In the genomic region with DNA sequence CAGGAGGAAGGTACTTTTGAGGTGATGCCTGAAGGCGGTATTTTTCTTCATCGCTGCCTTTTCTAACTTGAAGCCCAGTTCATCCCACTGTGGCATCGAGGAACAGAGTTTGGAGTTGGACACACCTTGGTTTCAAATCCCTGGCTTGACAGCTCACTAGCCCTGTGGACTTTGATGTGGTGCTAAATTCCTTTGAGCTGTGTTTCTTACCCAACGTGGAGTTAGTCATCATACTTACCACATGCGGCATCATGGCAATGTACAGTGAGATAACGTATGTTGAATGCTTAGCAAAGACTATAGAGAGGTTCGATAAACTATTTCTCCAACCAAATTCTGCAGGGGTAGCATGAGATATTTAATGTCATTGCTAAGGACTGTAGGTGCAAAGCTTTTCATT, we compare ENCODE assay signal across 8 cellular contexts. TPM values are rescaled to one million over a fixed set of nuclear protein-coding genes. Genes with fewer than 3 reads are reported as not detected.
DNase-seq lines count a peak whose midpoint lies in the region; ATAC-seq, FAIRE-seq and TF ChIP-seq lines count a peak whose summit lies in the region.

No MANE protein-coding gene starts in this region.

- H3K9ac ChIP-seq in PC-3 (ENCODE audit: low read length) = peak overlapping the region; percentile 36

- 43 to 48% methylated on average over 7 of the region's 7 CpGs for WGBS in pancreas, 2 donors

- H3K9me2 ChIP-seq in PC-3 (replicated peaks; ENCODE audit: low read length) = no peaks in the 10 kb centered on the region

- TSS peak; percentile 3 for BruUV-seq in PC-3 (replicated peaks; lab: Mats Ljungman, UMichigan)

- H3K9me3 ChIP-seq in PC-3 (ENCODE audit: low read length) (no peaks in the 10 kb centered on the region), pancreas (no peaks in the 10 kb centered on the region)

- FAIRE-seq in pancreas (lab: Jason Lieb, UNC) = no peak

- H2AFZ ChIP-seq in PC-3 (ENCODE audit: low read length) = no peak overlapping the region

- peak overlapping the region; percentile 95 for H3K4me2 ChIP-seq in PC-3 (ENCODE audit: low read length)

- CTCF ChIA-PET in PC-3 (lab: Charles Lee) = interaction anchor here (0.6 to 1.0 kb wide), 3 partner anchors 10 to 57 kb away, joined by 3 to 4 read pairs (median 3); no protein-coding TSS in a partner anchor

- H3K79me2 ChIP-seq in PC-3 (ENCODE audit: low read length) = peaks cover 83% of the 10 kb centered on the region

- no peaks in the 10 kb centered on the region for H3K27me3 ChIP-seq in PC-3 (ENCODE audit: low read length)
- H3K27me3 ChIP-seq in pancreas = no peaks in the 10 kb centered on the region

- TF ChIP-seq CTCF in PC-3 (conservative IDR thresholded peaks at IDR 0.05; ENCODE audit: low read depth, low read length) = no peak
- TF ChIP-seq CTCF in epithelial cell of proximal tubule (conservative IDR thresholded peaks at IDR 0.05; ENCODE audit: low read depth, low read length) = no peak
- no peak for TF ChIP-seq CTCF in pancreas (IDR thresholded peaks at IDR 0.05)

- intact Hi-C loops in PC-3 (cut with micrococcal nuclease) (loop anchor here (1.0 kb wide), 1 partner anchor 13 kb away; no protein-coding TSS in a partner anchor), pancreas (cut with DNase I) (no loop called here)

- H3K4me1 ChIP-seq in PC-3 (ENCODE audit: insufficient read depth, low read length) (peaks cover 53% of the 10 kb centered on the region), pancreas (peaks cover 30 to 39% (median 30%) of the 10 kb centered on the region in 3 donors)

- H3K27ac ChIP-seq in PC-3 (ENCODE audit: low read length) (peak overlapping the region; percentile 74), pancreas (peak overlapping the region; percentile 36 to 94 (median 77))

- peaks cover 3% of the 10 kb centered on the region for H3F3A ChIP-seq in PC-3 (ENCODE audit: low read length, unreplicated experiment)

- ATAC-seq in PC-3 = peak; percentile 29
- no peak for ATAC-seq in pancreas

- H3K36me3 ChIP-seq in PC-3 (ENCODE audit: low read depth, low read length) (no peaks in the 10 kb centered on the region; the same call in 1 of the 2 replicates), pancreas (no peaks in the 10 kb centered on the region)

- POLR2A ChIA-PET in PC-3 (lab: Charles Lee; ENCODE audit: unreplicated experiment) = interaction anchor here (0.7 kb wide), 1 partner anchor 55 kb away, joined by 3 read pairs; no protein-coding TSS in a partner anchor

- H3K4me3 ChIP-seq in PC-3 (ENCODE audit: low read length) (peak overlapping the region; percentile 24; the same call in 1 of the 2 replicates), epithelial cell of proximal tubule (ENCODE audit: low read depth, low read length) (peak overlapping the region; percentile 14), pancreas (peak overlapping the region in 1 of 4 donors; percentile 22)

- DNase-seq in EL (peak; percentile 81), PC-3 (peak; percentile 91), epithelial cell of proximal tubule (ENCODE audit: low read depth) (peak; percentile 76), pancreas (peak in 1 of 6 donors; percentile 9), NCI-H187 (lab: John Stamatoyannopoulos, UW) (no peak), NCI-H69 (lab: John Stamatoyannopoulos, UW) (no peak), epidermal melanocyte (ENCODE audit: insufficient read length, low spot score) (no peak), GDM1 (lab: John Stamatoyannopoulos, UW) (no peak)

- H4K20me1 ChIP-seq in PC-3 (ENCODE audit: low read length) = peaks cover 22% of the 10 kb centered on the region; the same call in 1 of the 2 replicates

RNA-seq across cellular contexts. Expression of gene PLEKHG3, which starts 3.4 kb away (rescaled TPM):
- total RNA-seq in PC-3 (2014; rRNA removed) (49.6 and 64.0 TPM in 2 replicates), epithelial cell of proximal tubule (48.1 and 52.8 TPM in 2 replicates), pancreas (10 to 100 TPM; 33.3 to 60.7 (median 41.0) TPM)
- 10 to 100 TPM; 33.8 to 42.0 TPM for polyA plus RNA-seq in pancreas

Comparison
In these comparisons a context has a peak if more than half of its experiments do, and no peak if none do; other contexts are left out.
1. DNase-seq: peak in EL (single experiment), PC-3 (single experiment) and epithelial cell of proximal tubule (single experiment); none in NCI-H187 (0 of 2), NCI-H69 (single experiment), epidermal melanocyte (single experiment) and GDM1 (single experiment).